17 cellular contexts compared by ENCODE assay signal in genomic region chr12:46449856-46450255, GRCh38.
DNase-seq lines count a peak whose midpoint lies in the region; ATAC-seq, FAIRE-seq and TF ChIP-seq lines count a peak whose summit lies in the region.
"Had no signal": no experiment of that assay in that cellular context is flagged by ENCODE, and none has a peak within 500 bp of the region (broad histone marks: within the 10 kb centered on the region; RNA-seq: fewer than 3 reads in every experiment).

No MANE protein-coding gene starts in this region.

- H3K9ac ChIP-seq in keratinocyte (ENCODE audit: control insufficient read depth, extremely low read depth, insufficient read depth, low read length), result no peak overlapping the region
- no peak overlapping the region for H3K9ac ChIP-seq in smooth muscle cell (ENCODE audit: low read depth)

- H3K27me3 Mint-ChIP-seq in activated naive CD8-positive, alpha-beta T cell, result no peaks in the 10 kb centered on the region
- no peaks in the 10 kb centered on the region for H3K27me3 Mint-ChIP-seq in activated naive CD8-positive, alpha-beta T cell treated with anti-CD3 and anti-CD28 coated beads for 36 hours
- H3K27me3 Mint-ChIP-seq: stimulated activated naive B cell treated with anti-CD40 and anti-IgM and Interleukin-4, amounts not matched to agents 10 μg/mL and 1 μg/mL and 100 μg/mL, for 72 hours had no signal

- H3K9me3 ChIP-seq in ascending aorta, result no peaks in the 10 kb centered on the region
- H3K9me3 ChIP-seq in keratinocyte (ENCODE audit: control insufficient read depth, low read depth, low read length), result no peaks in the 10 kb centered on the region
- no peaks in the 10 kb centered on the region for H3K9me3 ChIP-seq in thoracic aorta
- H3K9me3 ChIP-seq in smooth muscle cell (replicated peaks; ENCODE audit: low read depth), result no peaks in the 10 kb centered on the region
- H3K9me3 ChIP-seq: left lung had no signal

- H3K4me2 ChIP-seq in keratinocyte (ENCODE audit: control insufficient read depth, extremely low read depth, insufficient read depth, low read depth, low read length) (peak overlapping the region; percentile 56), smooth muscle cell (no peak overlapping the region)

- H3F3A ChIP-seq in smooth muscle cell (ENCODE audit: low read depth), result no peaks in the 10 kb centered on the region

- 100% methylated on average over 2 of the region's 2 CpGs for WGBS in smooth muscle cell (ENCODE audit: low lambda C conversion rate)

- no peaks in the 10 kb centered on the region for H3K9me1 ChIP-seq in keratinocyte (ENCODE audit: control insufficient read depth, extremely low read depth, insufficient read depth, low read length)

- H4K20me1 ChIP-seq in keratinocyte (ENCODE audit: control insufficient read depth, extremely low read depth, insufficient read depth, low read length) (no peaks in the 10 kb centered on the region), smooth muscle cell (ENCODE audit: low read depth) (no peaks in the 10 kb centered on the region)

- no peak for FAIRE-seq in keratinocyte (lab: Jason Lieb, UNC)

- H3K27me3 ChIP-seq in ascending aorta (no peaks in the 10 kb centered on the region), keratinocyte (ENCODE audit: control insufficient read depth, extremely low read depth, insufficient read depth, low read length) (no peaks in the 10 kb centered on the region), thoracic aorta (replicated peaks; ENCODE audit: insufficient read depth) (no peaks in the 10 kb centered on the region), smooth muscle cell (ENCODE audit: low read depth) (no peaks in the 10 kb centered on the region)
- H3K27me3 ChIP-seq: left lung had no signal

- no peak for TF ChIP-seq CTCF in ascending aorta (IDR thresholded peaks at IDR 0.05)
- no peak for TF ChIP-seq CTCF in keratinocyte (optimal IDR thresholded peaks at IDR 0.05 in 1 of 3, IDR thresholded peaks at IDR 0.05 in 1 of 3, conservative IDR thresholded peaks at IDR 0.05 in 1 of 3; ENCODE audit: extremely low read depth in 1 of 3, insufficient read depth in 2 of 3, low read length in 3 of 3)
- no peak for TF ChIP-seq CTCF in thoracic aorta (IDR thresholded peaks at IDR 0.05)
- no peak for TF ChIP-seq CTCF in smooth muscle cell (IDR thresholded peaks at IDR 0.05; ENCODE audit: borderline replicate concordance, insufficient read depth, poor library complexity, severe bottlenecking)

- DNase-seq in activated naive CD8-positive, alpha-beta T cell treated with anti-CD3 and anti-CD28 coated beads for 36 hours, result no peak
- DNase-seq in ascending aorta (ENCODE audit: low spot score in 2 of 2) (no peak), keratinocyte (ENCODE audit: low read depth, low spot score) (no peak), thoracic aorta (ENCODE audit: low spot score) (no peak), NCI-H1417 (lab: John Stamatoyannopoulos, UW) (no peak), D341Med (ENCODE audit: low spot score) (no peak), smooth muscle cell (lab: John Stamatoyannopoulos, UW; ENCODE audit: unreplicated experiment) (no peak)
- DNase-seq: activated CD4-positive, CD25-positive, alpha-beta regulatory T cell; H9; NCI-H1436; NCI-H2171; NCI-H526; stimulated activated naive B cell treated with anti-CD40 and anti-IgM and Interleukin-4, amounts not matched to agents 10 μg/mL and 1 μg/mL and 100 μg/mL, for 72 hours had no signal

- intact Hi-C loops in ascending aorta (cut with DNase I), result no loop called here

- no peak for ATAC-seq in thoracic aorta (ENCODE audit: insufficient number of reproducible peaks, low FRiP score, low read depth)
- ATAC-seq: GM12878; stimulated activated naive B cell treated with anti-CD40 and anti-IgM and Interleukin-4, amounts not matched to agents 10 μg/mL and 1 μg/mL and 100 μg/mL, for 72 hours had no signal

- H3K4me3 ChIP-seq in ascending aorta, result no peak overlapping the region
- no peak overlapping the region for H3K4me3 ChIP-seq in keratinocyte (ENCODE audit: control insufficient read depth in 2 of 3, extremely low read depth in 1 of 3, insufficient read depth in 2 of 3, low read depth in 1 of 3, low read length in 3 of 3)
- H3K4me3 ChIP-seq in thoracic aorta, result no peak overlapping the region
- H3K4me3 ChIP-seq in smooth muscle cell, result no peak overlapping the region
- H3K4me3 ChIP-seq: GM12878, left lung had no signal

- peaks cover 48% of the 10 kb centered on the region for H3K4me1 Mint-ChIP-seq in activated naive CD8-positive, alpha-beta T cell (ENCODE audit: low read depth)
- peaks cover 34% of the 10 kb centered on the region for H3K4me1 Mint-ChIP-seq in activated naive CD8-positive, alpha-beta T cell treated with anti-CD3 and anti-CD28 coated beads for 36 hours

- peak overlapping the region; percentile 86 for H3K27ac Mint-ChIP-seq in activated naive CD8-positive, alpha-beta T cell
- H3K27ac Mint-ChIP-seq in activated naive CD8-positive, alpha-beta T cell treated with anti-CD3 and anti-CD28 coated beads for 36 hours, result no peak overlapping the region
- H3K27ac Mint-ChIP-seq: stimulated activated naive B cell treated with anti-CD40 and anti-IgM and Interleukin-4, amounts not matched to agents 10 μg/mL and 1 μg/mL and 100 μg/mL, for 72 hours had no signal

- H3K4me3 Mint-ChIP-seq in activated naive CD8-positive, alpha-beta T cell, result peak overlapping the region; percentile 54
- no peak overlapping the region for H3K4me3 Mint-ChIP-seq in activated naive CD8-positive, alpha-beta T cell treated with anti-CD3 and anti-CD28 coated beads for 36 hours
- H3K4me3 Mint-ChIP-seq: H9; stimulated activated naive B cell treated with anti-CD40 and anti-IgM and Interleukin-4, amounts not matched to agents 10 μg/mL and 1 μg/mL and 100 μg/mL, for 72 hours had no signal

- H2AFZ ChIP-seq in keratinocyte (ENCODE audit: control insufficient read depth, low read length) (peak overlapping the region; percentile 7), smooth muscle cell (ENCODE audit: low read depth) (no peak overlapping the region)

- H3K36me3 Mint-ChIP-seq in activated naive CD8-positive, alpha-beta T cell, result no peaks in the 10 kb centered on the region
- no peaks in the 10 kb centered on the region for H3K36me3 Mint-ChIP-seq in activated naive CD8-positive, alpha-beta T cell treated with anti-CD3 and anti-CD28 coated beads for 36 hours
- H3K36me3 Mint-ChIP-seq: CD14-positive monocyte; stimulated activated naive B cell treated with anti-CD40 and anti-IgM and Interleukin-4, amounts not matched to agents 10 μg/mL and 1 μg/mL and 100 μg/mL, for 72 hours had no signal

- H3K27ac ChIP-seq in ascending aorta (peak overlapping the region; percentile 0 to 48), keratinocyte (ENCODE audit: control insufficient read depth, insufficient read depth, low read length) (peak overlapping the region; percentile 96), thoracic aorta (peak overlapping the region; percentile 2 to 31), smooth muscle cell (ENCODE audit: low read depth) (no peak overlapping the region)
- H3K27ac ChIP-seq: left lung had no signal

- no peaks in the 10 kb centered on the region for H3K79me2 ChIP-seq in keratinocyte (ENCODE audit: control insufficient read depth, insufficient read depth, low read length)
- H3K79me2 ChIP-seq in smooth muscle cell (ENCODE audit: low read depth), result no peaks in the 10 kb centered on the region

- H3K9me3 Mint-ChIP-seq in activated naive CD8-positive, alpha-beta T cell (ENCODE audit: low read depth), result no peaks in the 10 kb centered on the region
- H3K9me3 Mint-ChIP-seq in activated naive CD8-positive, alpha-beta T cell treated with anti-CD3 and anti-CD28 coated beads for 36 hours, result peaks cover 10% of the 10 kb centered on the region
- H3K9me3 Mint-ChIP-seq: H9; stimulated activated naive B cell treated with anti-CD40 and anti-IgM and Interleukin-4, amounts not matched to agents 10 μg/mL and 1 μg/mL and 100 μg/mL, for 72 hours had no signal

- H3K4me1 ChIP-seq in ascending aorta (peaks cover 0 to 15% of the 10 kb centered on the region in 2 donors), keratinocyte (ENCODE audit: control insufficient read depth, extremely low read depth, insufficient read depth, low read length) (peaks cover 66% of the 10 kb centered on the region), thoracic aorta (ENCODE audit: control insufficient read depth in 1 of 2, low read depth in 2 of 2) (peaks cover 10 to 25% of the 10 kb centered on the region in 2 donors), smooth muscle cell (ENCODE audit: low read depth) (no peaks in the 10 kb centered on the region)

- no peaks in the 10 kb centered on the region for H3K36me3 ChIP-seq in ascending aorta
- peaks cover 0 to under 1% of the 10 kb centered on the region in 2 experiments for H3K36me3 ChIP-seq in keratinocyte (ENCODE audit: control insufficient read depth in 2 of 2, extremely low read depth in 1 of 2, insufficient read depth in 2 of 2, low read length in 2 of 2)
- no peaks in the 10 kb centered on the region for H3K36me3 ChIP-seq in thoracic aorta
- no peaks in the 10 kb centered on the region for H3K36me3 ChIP-seq in smooth muscle cell (ENCODE audit: low read depth)
- H3K36me3 ChIP-seq: left lung had no signal

- dilution Hi-C loops in keratinocyte (cut with MboI; ENCODE audit: extremely low pct_ligation_motif_present, low sequenced_read_pairs), result no loop called here
